23 cellular contexts compared by ENCODE assay signal in genomic region chr13:66341038-66341437, GRCh38.
"Had no signal": no experiment of that assay in that cellular context is flagged by ENCODE, and none has a peak within 500 bp of the region (broad histone marks: within the 10 kb centered on the region; RNA-seq: fewer than 3 reads in every experiment).

No MANE protein-coding gene starts in this region.

- H3K27ac Mint-ChIP-seq: activated CD4-positive, alpha-beta memory T cell treated with anti-CD3 and anti-CD28 coated beads for 36 hours; activated CD4-positive, alpha-beta T cell treated with anti-CD3 and anti-CD28 coated beads, Interleukin-2, amount 10 ng/mL, durations not matched to agents 7 days and 5 days; activated naive CD4-positive, alpha-beta T cell treated with anti-CD3 and anti-CD28 coated beads for 36 hours; activated naive CD8-positive, alpha-beta T cell; T-cell had no signal

- H3K4me3 Mint-ChIP-seq: activated CD4-positive, alpha-beta memory T cell treated with anti-CD3 and anti-CD28 coated beads for 36 hours; activated CD4-positive, alpha-beta T cell treated with anti-CD3 and anti-CD28 coated beads, Interleukin-2, amount 10 ng/mL, durations not matched to agents 7 days and 5 days; activated naive CD4-positive, alpha-beta T cell treated with anti-CD3 and anti-CD28 coated beads for 36 hours; activated naive CD8-positive, alpha-beta T cell; activated T-cell treated with anti-CD3 and anti-CD28 coated beads, Interleukin-2, amount 50 U/mL, for 4 hours; T-cell had no signal

- H3K4me1 Mint-ChIP-seq: activated CD4-positive, alpha-beta T cell treated with anti-CD3 and anti-CD28 coated beads, Interleukin-2, amount 10 ng/mL, durations not matched to agents 7 days and 5 days; T-cell had no signal

- H3K9me3 Mint-ChIP-seq: activated CD4-positive, alpha-beta T cell treated with anti-CD3 and anti-CD28 coated beads, Interleukin-2, amount 10 ng/mL, durations not matched to agents 7 days and 5 days; activated naive CD4-positive, alpha-beta T cell treated with anti-CD3 and anti-CD28 coated beads for 36 hours had no signal

- H3K27ac ChIP-seq: PC-9 had no signal

- H3K9me3 ChIP-seq: MG63 had no signal

- H3K27me3 ChIP-seq: MG63 had no signal

- H3K4me2 ChIP-seq: PC-9 had no signal

- H2AFZ ChIP-seq: PC-9 had no signal

- DNase-seq: activated CD4-positive, alpha-beta memory T cell treated with anti-CD3 and anti-CD28 coated beads for 36 hours; activated CD4-positive, alpha-beta T cell treated with anti-CD3 and anti-CD28 coated beads, Interleukin-2, amount 10 ng/mL, durations not matched to agents 7 days and 5 days; activated CD4-positive, CD25-positive, alpha-beta regulatory T cell; activated CD8-positive, alpha-beta memory T cell treated with anti-CD3 and anti-CD28 coated beads for 24 hours; activated effector memory CD4-positive, alpha-beta T cell treated with anti-CD3 and anti-CD28 coated beads, Interleukin-2, amount 50 U/mL, for 16 hours; activated naive CD4-positive, alpha-beta T cell treated with anti-CD3 and anti-CD28 coated beads for 36 hours; activated T-cell treated with anti-CD3 and anti-CD28 coated beads, Interleukin-2, amount 50 U/mL, for 4 hours; amygdala; cerebellar nuclear complex; MG63; MV-4-11; NCI-H1092 treated with DMSO at 0.1 percent for 48 hours; NCI-H1436; NCI-H1694 treated with DMSO at 0.1 percent for 48 hours; NCI-H2081; NCI-H69; PC-9; SIG-M5; T-cell; T-helper 2 cell; T1000 had no signal

- H3K36me3 ChIP-seq: MG63 had no signal

- FAIRE-seq: TTC549 had no signal

- H3K4me3 ChIP-seq: MG63, PC-9 had no signal

- H3K27me3 Mint-ChIP-seq: activated CD4-positive, alpha-beta memory T cell treated with anti-CD3 and anti-CD28 coated beads for 36 hours; activated CD4-positive, alpha-beta T cell treated with anti-CD3 and anti-CD28 coated beads, Interleukin-2, amount 10 ng/mL, durations not matched to agents 7 days and 5 days; activated naive CD8-positive, alpha-beta T cell; T-cell had no signal

- ATAC-seq: activated T-cell treated with anti-CD3 and anti-CD28 coated beads, Interleukin-2, amount 50 U/mL, for 4 hours; T-cell had no signal

- H3K36me3 Mint-ChIP-seq: activated CD4-positive, alpha-beta memory T cell treated with anti-CD3 and anti-CD28 coated beads for 36 hours; activated naive CD8-positive, alpha-beta T cell; T-cell had no signal
